1 cellular context compared by ENCODE assay signal in the genomic region with DNA sequence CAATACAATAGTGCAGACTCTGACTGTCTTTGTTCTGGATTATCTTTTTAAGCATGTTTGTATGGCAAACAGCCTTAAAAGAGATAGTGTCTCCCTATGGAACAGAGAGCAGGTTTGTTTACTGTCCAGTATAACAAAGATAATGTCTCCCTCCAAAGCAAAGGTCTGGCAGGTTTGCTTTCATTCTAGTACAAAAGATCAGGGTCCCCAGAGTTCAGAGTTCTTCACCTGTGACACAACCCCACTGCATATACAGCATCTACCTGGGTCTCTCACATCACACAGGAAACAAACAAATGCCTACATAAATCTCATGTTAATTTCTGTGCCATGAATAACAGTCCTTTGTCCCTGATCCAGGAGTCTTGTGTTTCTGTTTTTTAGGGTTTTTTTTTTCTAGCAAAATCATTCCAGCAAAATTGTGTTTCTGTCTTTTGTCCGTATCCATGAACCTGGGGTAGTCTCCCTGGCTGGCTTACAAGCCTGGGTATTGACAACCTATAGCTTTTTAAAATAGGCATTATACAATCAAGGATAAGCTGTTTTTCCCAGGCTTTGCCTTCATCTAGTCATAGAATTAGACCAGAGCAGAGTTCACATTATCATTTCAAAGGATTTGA.
TF ChIP-seq lines count a peak whose summit lies in the region.

No MANE protein-coding gene starts in this region.

TF ChIP-seq in HepG2, 621 proteins besides CTCF, POLR2A, EP300 and RAD21 (continued from another document and continues in another):
- TF ChIP-seq, protein P1, sequence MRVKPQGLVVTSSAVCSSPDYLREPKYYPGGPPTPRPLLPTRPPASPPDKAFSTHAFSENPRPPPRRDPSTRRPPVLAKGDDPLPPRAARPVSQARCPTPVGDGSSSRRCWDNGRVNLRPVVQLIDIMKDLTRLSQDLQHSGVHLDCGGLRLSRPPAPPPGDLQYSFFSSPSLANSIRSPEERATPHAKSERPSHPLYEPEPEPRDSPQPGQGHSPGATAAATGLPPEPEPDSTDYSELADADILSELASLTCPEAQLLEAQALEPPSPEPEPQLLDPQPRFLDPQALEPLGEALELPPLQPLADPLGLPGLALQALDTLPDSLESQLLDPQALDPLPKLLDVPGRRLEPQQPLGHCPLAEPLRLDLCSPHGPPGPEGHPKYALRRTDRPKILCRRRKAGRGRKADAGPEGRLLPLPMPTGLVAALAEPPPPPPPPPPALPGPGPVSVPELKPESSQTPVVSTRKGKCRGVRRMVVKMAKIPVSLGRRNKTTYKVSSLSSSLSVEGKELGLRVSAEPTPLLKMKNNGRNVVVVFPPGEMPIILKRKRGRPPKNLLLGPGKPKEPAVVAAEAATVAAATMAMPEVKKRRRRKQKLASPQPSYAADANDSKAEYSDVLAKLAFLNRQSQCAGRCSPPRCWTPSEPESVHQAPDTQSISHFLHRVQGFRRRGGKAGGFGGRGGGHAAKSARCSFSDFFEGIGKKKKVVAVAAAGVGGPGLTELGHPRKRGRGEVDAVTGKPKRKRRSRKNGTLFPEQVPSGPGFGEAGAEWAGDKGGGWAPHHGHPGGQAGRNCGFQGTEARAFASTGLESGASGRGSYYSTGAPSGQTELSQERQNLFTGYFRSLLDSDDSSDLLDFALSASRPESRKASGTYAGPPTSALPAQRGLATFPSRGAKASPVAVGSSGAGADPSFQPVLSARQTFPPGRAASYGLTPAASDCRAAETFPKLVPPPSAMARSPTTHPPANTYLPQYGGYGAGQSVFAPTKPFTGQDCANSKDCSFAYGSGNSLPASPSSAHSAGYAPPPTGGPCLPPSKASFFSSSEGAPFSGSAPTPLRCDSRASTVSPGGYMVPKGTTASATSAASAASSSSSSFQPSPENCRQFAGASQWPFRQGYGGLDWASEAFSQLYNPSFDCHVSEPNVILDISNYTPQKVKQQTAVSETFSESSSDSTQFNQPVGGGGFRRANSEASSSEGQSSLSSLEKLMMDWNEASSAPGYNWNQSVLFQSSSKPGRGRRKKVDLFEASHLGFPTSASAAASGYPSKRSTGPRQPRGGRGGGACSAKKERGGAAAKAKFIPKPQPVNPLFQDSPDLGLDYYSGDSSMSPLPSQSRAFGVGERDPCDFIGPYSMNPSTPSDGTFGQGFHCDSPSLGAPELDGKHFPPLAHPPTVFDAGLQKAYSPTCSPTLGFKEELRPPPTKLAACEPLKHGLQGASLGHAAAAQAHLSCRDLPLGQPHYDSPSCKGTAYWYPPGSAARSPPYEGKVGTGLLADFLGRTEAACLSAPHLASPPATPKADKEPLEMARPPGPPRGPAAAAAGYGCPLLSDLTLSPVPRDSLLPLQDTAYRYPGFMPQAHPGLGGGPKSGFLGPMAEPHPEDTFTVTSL (CRISPR knock-in tag; IDR thresholded peaks at IDR 0.05; ENCODE audit: borderline replicate concordance), result peak; percentile 94
- TF ChIP-seq ELF4 (CRISPR knock-in tag; IDR thresholded peaks at IDR 0.05; ENCODE audit: borderline replicate concordance) (no peak), HNF4A (CRISPR knock-in tag; IDR thresholded peaks at IDR 0.05) (peak; percentile 97), CBX5 (CRISPR knock-in tag; IDR thresholded peaks at IDR 0.05; ENCODE audit: borderline replicate concordance) (no peak), PAF1 (CRISPR knock-in tag; IDR thresholded peaks at IDR 0.05) (no peak), MLLT10 (CRISPR knock-in tag; IDR thresholded peaks at IDR 0.05) (no peak), ZNF205 (CRISPR knock-in tag; IDR thresholded peaks at IDR 0.05) (no peak), MAFF (IDR thresholded peaks at IDR 0.05; ENCODE audit: low read depth, low read length) (no peak), MED8 (CRISPR knock-in tag; IDR thresholded peaks at IDR 0.05; ENCODE audit: insufficient replicate concordance) (no peak), ZNF20 (CRISPR knock-in tag; IDR thresholded peaks at IDR 0.05) (no peak), MAF1 (CRISPR knock-in tag; IDR thresholded peaks at IDR 0.05; ENCODE audit: borderline replicate concordance) (no peak), ZNF557 (CRISPR knock-in tag; IDR thresholded peaks at IDR 0.05) (no peak), YEATS4 (CRISPR knock-in tag; IDR thresholded peaks at IDR 0.05; ENCODE audit: borderline replicate concordance) (no peak; the same call in 1 of the 2 replicates), ARNTL (CRISPR knock-in tag; IDR thresholded peaks at IDR 0.05) (0 out of 2 replicates have a peak, but pooled peaks have one; percentile 38), ZNF746 (CRISPR knock-in tag; IDR thresholded peaks at IDR 0.05) (no peak), HOXA9 (CRISPR knock-in tag; IDR thresholded peaks at IDR 0.05; ENCODE audit: borderline replicate concordance) (no peak), ZBTB8A (CRISPR knock-in tag; IDR thresholded peaks at IDR 0.05; ENCODE audit: borderline replicate concordance, low read depth) (no peak)
- TF ChIP-seq, protein P2, sequence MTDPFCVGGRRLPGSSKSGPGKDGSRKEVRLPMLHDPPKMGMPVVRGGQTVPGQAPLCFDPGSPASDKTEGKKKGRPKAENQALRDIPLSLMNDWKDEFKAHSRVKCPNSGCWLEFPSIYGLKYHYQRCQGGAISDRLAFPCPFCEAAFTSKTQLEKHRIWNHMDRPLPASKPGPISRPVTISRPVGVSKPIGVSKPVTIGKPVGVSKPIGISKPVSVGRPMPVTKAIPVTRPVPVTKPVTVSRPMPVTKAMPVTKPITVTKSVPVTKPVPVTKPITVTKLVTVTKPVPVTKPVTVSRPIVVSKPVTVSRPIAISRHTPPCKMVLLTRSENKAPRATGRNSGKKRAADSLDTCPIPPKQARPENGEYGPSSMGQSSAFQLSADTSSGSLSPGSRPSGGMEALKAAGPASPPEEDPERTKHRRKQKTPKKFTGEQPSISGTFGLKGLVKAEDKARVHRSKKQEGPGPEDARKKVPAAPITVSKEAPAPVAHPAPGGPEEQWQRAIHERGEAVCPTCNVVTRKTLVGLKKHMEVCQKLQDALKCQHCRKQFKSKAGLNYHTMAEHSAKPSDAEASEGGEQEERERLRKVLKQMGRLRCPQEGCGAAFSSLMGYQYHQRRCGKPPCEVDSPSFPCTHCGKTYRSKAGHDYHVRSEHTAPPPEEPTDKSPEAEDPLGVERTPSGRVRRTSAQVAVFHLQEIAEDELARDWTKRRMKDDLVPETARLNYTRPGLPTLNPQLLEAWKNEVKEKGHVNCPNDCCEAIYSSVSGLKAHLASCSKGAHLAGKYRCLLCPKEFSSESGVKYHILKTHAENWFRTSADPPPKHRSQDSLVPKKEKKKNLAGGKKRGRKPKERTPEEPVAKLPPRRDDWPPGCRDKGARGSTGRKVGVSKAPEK (CRISPR knock-in tag; IDR thresholded peaks at IDR 0.05; ENCODE audit: borderline replicate concordance), result no peak; the same call in 1 of the 2 replicates
- TF ChIP-seq, protein P3, sequence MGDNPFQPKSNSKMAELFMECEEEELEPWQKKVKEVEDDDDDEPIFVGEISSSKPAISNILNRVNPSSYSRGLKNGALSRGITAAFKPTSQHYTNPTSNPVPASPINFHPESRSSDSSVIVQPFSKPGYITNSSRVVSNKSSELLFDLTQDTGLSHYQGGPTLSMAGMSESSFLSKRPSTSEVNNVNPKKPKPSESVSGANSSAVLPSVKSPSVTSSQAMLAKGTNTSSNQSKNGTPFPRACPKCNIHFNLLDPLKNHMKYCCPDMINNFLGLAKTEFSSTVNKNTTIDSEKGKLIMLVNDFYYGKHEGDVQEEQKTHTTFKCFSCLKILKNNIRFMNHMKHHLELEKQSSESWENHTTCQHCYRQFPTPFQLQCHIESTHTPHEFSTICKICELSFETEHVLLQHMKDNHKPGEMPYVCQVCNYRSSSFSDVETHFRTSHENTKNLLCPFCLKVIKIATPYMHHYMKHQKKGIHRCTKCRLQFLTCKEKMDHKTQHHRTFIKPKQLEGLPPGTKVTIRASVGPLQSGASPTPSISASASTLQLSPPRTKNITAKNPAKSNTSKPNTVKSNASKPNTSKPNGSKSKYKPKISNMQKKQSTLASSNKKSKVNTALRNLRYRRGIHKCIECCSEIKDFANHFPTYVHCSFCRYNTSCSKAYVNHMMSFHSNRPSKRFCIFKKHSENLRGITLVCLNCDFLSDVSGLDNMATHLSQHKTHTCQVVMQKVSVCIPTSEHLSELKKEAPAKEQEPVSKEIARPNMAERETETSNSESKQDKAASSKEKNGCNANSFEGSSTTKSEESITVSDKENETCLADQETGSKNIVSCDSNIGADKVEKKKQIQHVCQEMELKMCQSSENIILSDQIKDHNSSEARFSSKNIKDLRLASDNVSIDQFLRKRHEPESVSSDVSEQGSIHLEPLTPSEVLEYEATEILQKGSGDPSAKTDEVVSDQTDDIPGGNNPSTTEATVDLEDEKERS (CRISPR knock-in tag; IDR thresholded peaks at IDR 0.05), result no peak
- TF ChIP-seq, protein P4, sequence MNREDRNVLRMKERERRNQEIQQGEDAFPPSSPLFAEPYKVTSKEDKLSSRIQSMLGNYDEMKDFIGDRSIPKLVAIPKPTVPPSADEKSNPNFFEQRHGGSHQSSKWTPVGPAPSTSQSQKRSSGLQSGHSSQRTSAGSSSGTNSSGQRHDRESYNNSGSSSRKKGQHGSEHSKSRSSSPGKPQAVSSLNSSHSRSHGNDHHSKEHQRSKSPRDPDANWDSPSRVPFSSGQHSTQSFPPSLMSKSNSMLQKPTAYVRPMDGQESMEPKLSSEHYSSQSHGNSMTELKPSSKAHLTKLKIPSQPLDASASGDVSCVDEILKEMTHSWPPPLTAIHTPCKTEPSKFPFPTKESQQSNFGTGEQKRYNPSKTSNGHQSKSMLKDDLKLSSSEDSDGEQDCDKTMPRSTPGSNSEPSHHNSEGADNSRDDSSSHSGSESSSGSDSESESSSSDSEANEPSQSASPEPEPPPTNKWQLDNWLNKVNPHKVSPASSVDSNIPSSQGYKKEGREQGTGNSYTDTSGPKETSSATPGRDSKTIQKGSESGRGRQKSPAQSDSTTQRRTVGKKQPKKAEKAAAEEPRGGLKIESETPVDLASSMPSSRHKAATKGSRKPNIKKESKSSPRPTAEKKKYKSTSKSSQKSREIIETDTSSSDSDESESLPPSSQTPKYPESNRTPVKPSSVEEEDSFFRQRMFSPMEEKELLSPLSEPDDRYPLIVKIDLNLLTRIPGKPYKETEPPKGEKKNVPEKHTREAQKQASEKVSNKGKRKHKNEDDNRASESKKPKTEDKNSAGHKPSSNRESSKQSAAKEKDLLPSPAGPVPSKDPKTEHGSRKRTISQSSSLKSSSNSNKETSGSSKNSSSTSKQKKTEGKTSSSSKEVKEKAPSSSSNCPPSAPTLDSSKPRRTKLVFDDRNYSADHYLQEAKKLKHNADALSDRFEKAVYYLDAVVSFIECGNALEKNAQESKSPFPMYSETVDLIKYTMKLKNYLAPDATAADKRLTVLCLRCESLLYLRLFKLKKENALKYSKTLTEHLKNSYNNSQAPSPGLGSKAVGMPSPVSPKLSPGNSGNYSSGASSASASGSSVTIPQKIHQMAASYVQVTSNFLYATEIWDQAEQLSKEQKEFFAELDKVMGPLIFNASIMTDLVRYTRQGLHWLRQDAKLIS (CRISPR knock-in tag; IDR thresholded peaks at IDR 0.05), result no peak
- TF ChIP-seq, protein P5, sequence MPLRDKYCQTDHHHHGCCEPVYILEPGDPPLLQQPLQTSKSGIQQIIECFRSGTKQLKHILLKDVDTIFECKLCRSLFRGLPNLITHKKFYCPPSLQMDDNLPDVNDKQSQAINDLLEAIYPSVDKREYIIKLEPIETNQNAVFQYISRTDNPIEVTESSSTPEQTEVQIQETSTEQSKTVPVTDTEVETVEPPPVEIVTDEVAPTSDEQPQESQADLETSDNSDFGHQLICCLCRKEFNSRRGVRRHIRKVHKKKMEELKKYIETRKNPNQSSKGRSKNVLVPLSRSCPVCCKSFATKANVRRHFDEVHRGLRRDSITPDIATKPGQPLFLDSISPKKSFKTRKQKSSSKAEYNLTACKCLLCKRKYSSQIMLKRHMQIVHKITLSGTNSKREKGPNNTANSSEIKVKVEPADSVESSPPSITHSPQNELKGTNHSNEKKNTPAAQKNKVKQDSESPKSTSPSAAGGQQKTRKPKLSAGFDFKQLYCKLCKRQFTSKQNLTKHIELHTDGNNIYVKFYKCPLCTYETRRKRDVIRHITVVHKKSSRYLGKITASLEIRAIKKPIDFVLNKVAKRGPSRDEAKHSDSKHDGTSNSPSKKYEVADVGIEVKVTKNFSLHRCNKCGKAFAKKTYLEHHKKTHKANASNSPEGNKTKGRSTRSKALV (CRISPR knock-in tag; IDR thresholded peaks at IDR 0.05), result peak; percentile 47; the same call in 1 of the 2 replicates
- TF ChIP-seq, protein P6, sequence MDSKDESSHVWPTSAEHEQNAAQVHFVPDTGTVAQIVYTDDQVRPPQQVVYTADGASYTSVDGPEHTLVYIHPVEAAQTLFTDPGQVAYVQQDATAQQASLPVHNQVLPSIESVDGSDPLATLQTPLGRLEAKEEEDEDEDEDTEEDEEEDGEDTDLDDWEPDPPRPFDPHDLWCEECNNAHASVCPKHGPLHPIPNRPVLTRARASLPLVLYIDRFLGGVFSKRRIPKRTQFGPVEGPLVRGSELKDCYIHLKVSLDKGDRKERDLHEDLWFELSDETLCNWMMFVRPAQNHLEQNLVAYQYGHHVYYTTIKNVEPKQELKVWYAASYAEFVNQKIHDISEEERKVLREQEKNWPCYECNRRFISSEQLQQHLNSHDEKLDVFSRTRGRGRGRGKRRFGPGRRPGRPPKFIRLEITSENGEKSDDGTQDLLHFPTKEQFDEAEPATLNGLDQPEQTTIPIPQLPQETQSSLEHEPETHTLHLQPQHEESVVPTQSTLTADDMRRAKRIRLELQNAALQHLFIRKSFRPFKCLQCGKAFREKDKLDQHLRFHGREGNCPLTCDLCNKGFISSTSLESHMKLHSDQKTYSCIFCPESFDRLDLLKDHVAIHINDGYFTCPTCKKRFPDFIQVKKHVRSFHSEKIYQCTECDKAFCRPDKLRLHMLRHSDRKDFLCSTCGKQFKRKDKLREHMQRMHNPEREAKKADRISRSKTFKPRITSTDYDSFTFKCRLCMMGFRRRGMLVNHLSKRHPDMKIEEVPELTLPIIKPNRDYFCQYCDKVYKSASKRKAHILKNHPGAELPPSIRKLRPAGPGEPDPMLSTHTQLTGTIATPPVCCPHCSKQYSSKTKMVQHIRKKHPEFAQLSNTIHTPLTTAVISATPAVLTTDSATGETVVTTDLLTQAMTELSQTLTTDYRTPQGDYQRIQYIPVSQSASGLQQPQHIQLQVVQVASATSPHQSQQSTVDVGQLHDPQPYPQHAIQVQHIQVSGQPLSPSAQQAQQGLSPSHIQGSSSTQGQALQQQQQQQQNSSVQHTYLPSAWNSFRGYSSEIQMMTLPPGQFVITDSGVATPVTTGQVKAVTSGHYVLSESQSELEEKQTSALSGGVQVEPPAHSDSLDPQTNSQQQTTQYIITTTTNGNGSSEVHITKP (CRISPR knock-in tag; IDR thresholded peaks at IDR 0.05; ENCODE audit: low read depth), result no peak
- TF ChIP-seq, protein P7, sequence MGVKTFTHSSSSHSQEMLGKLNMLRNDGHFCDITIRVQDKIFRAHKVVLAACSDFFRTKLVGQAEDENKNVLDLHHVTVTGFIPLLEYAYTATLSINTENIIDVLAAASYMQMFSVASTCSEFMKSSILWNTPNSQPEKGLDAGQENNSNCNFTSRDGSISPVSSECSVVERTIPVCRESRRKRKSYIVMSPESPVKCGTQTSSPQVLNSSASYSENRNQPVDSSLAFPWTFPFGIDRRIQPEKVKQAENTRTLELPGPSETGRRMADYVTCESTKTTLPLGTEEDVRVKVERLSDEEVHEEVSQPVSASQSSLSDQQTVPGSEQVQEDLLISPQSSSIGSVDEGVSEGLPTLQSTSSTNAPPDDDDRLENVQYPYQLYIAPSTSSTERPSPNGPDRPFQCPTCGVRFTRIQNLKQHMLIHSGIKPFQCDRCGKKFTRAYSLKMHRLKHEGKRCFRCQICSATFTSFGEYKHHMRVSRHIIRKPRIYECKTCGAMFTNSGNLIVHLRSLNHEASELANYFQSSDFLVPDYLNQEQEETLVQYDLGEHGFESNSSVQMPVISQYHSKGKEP (CRISPR knock-in tag; IDR thresholded peaks at IDR 0.05), result no peak
